8 cellular contexts compared by ENCODE assay signal in genomic region chr6:33247977-33248642, GRCh38. TPM values are rescaled to one million over a fixed set of nuclear protein-coding genes. Genes with fewer than 3 reads are reported as not detected.
DNase-seq lines count a peak whose midpoint lies in the region; ATAC-seq and TF ChIP-seq lines count a peak whose summit lies in the region.

No MANE protein-coding gene starts in this region.

- H3K79me2 ChIP-seq in ACC112 (ENCODE audit: control insufficient read depth, insufficient read depth, low read length, unreplicated experiment) = peaks cover 10% of the 10 kb centered on the region

- WGBS in HUES64 = 6% methylated on average over 28 of the region's 28 CpGs

- peaks cover 5% of the 10 kb centered on the region; the same call in 1 of the 2 replicates for H3K36me3 ChIP-seq in ACC112 (ENCODE audit: insufficient read depth, low read length)
- H3K36me3 ChIP-seq in HUES64 (ENCODE audit: insufficient read depth, low read length) = peaks cover 14% of the 10 kb centered on the region

- H3K4me1 Mint-ChIP-seq in activated CD8-positive, alpha-beta memory T cell treated with anti-CD3 and anti-CD28 coated beads, Interleukin-2, amount 10 ng/mL, durations not matched to agents 7 days and 5 days = peaks cover 37% of the 10 kb centered on the region
- H3K4me1 Mint-ChIP-seq in effector memory CD8-positive, alpha-beta T cell (ENCODE audit: low read depth in 2 of 2) = peaks cover 26% of the 10 kb centered on the region in 2 donors
- peaks cover 26% of the 10 kb centered on the region for H3K4me1 Mint-ChIP-seq in memory B cell

- H3K27ac ChIP-seq in ACC112 (ENCODE audit: low read depth, low read length) (peak overlapping the region; percentile 90), HUES64 (ENCODE audit: low read depth, low read length) (no peak overlapping the region)

- peak overlapping the region; percentile 20; the same call in 1 of the 2 replicates for H3K9ac ChIP-seq in HUES64 (ENCODE audit: low read depth, low read length)

- DNase-seq in NOMO-1 treated with dmso at 0.1 percent for 144 hours (lab: John Stamatoyannopoulos, UW; ENCODE audit: unreplicated experiment) (peak; percentile 66), memory B cell (ENCODE audit: low spot score in 2 of 2) (peak; percentile 91 to 97)
- DNase-seq in activated CD8-positive, alpha-beta memory T cell treated with anti-CD3 and anti-CD28 coated beads, Interleukin-2, amount 10 ng/mL, durations not matched to agents 7 days and 5 days = peak; percentile 95
- DNase-seq in effector memory CD8-positive, alpha-beta T cell = peak; percentile 89 to 95 (median 92)
- peak; percentile 82 to 91 (median 85) for DNase-seq in stimulated activated CD4-positive, alpha-beta T cell treated with anti-CD3 and anti-CD28 coated beads, TNF-alpha, amount 100 ng/mL, for 48 hours (ENCODE audit: low read depth in 3 of 3)

- H3K4me3 ChIP-seq in ACC112 (ENCODE audit: low read depth, low read length) = peak overlapping the region; percentile 71
- H3K4me3 ChIP-seq in HUES64 (ENCODE audit: low read length) = peak overlapping the region; percentile 77

- H3K27me3 Mint-ChIP-seq in activated CD8-positive, alpha-beta memory T cell treated with anti-CD3 and anti-CD28 coated beads, Interleukin-2, amount 10 ng/mL, durations not matched to agents 7 days and 5 days = peaks cover 15% of the 10 kb centered on the region
- H3K27me3 Mint-ChIP-seq in effector memory CD8-positive, alpha-beta T cell = peaks cover 0 to 6% of the 10 kb centered on the region in 2 donors
- no peaks in the 10 kb centered on the region for H3K27me3 Mint-ChIP-seq in memory B cell

- TF ChIP-seq POLR2A in GM19099 (IDR thresholded peaks at IDR 0.05; ENCODE audit: extremely low read depth, insufficient read length, low read depth) = peak; percentile 11

- no peaks in the 10 kb centered on the region for H3K9me3 ChIP-seq in HUES64 (ENCODE audit: insufficient read depth, low read depth, low read length)

- H3K9me3 Mint-ChIP-seq in activated CD8-positive, alpha-beta memory T cell treated with anti-CD3 and anti-CD28 coated beads, Interleukin-2, amount 10 ng/mL, durations not matched to agents 7 days and 5 days (ENCODE audit: low read depth) = no peaks in the 10 kb centered on the region
- H3K9me3 Mint-ChIP-seq in effector memory CD8-positive, alpha-beta T cell = no peaks in the 10 kb centered on the region
- no peaks in the 10 kb centered on the region for H3K9me3 Mint-ChIP-seq in memory B cell

- CTCF ChIA-PET in activated CD8-positive, alpha-beta memory T cell treated with anti-CD3 and anti-CD28 coated beads, Interleukin-2, amount 10 ng/mL, durations not matched to agents 7 days and 5 days (lab: Charles Lee) = interaction anchor here (0.5 to 6.2 kb wide), 47 partner anchors 8 to 410 kb away, joined by 3 to 108 read pairs (median 5); partner anchors contain the start of genes B3GALT4, HLA-DMA, HLA-DPA1 and HLA-DPB1

- H3K36me3 Mint-ChIP-seq in activated CD8-positive, alpha-beta memory T cell treated with anti-CD3 and anti-CD28 coated beads, Interleukin-2, amount 10 ng/mL, durations not matched to agents 7 days and 5 days = peaks cover 21% of the 10 kb centered on the region
- H3K36me3 Mint-ChIP-seq in effector memory CD8-positive, alpha-beta T cell (ENCODE audit: insufficient read depth) = peaks cover 19% of the 10 kb centered on the region
- peaks cover 11% of the 10 kb centered on the region for H3K36me3 Mint-ChIP-seq in memory B cell

- peak; percentile 42 for ATAC-seq in activated CD8-positive, alpha-beta memory T cell treated with anti-CD3 and anti-CD28 coated beads, Interleukin-2, amount 10 ng/mL, durations not matched to agents 7 days and 5 days
- peak; percentile 40 for ATAC-seq in effector memory CD8-positive, alpha-beta T cell (replicated peaks)
- peak; percentile 38 for ATAC-seq in memory B cell (ENCODE audit: low read depth)

- H2AFZ ChIP-seq in ACC112 (ENCODE audit: low read length, unreplicated experiment) = peak overlapping the region; percentile 36

- H3K4me1 ChIP-seq in ACC112 (ENCODE audit: control insufficient read depth, insufficient read depth, low read length, unreplicated experiment) = peaks cover 35% of the 10 kb centered on the region
- peaks cover 6% of the 10 kb centered on the region; the same call in 1 of the 2 replicates for H3K4me1 ChIP-seq in HUES64 (ENCODE audit: insufficient read depth, low read length)

- peak overlapping the region; percentile 94 for H3K27ac Mint-ChIP-seq in activated CD8-positive, alpha-beta memory T cell treated with anti-CD3 and anti-CD28 coated beads, Interleukin-2, amount 10 ng/mL, durations not matched to agents 7 days and 5 days
- H3K27ac Mint-ChIP-seq in effector memory CD8-positive, alpha-beta T cell = peak overlapping the region; percentile 96 to 97
- H3K27ac Mint-ChIP-seq in memory B cell = peak overlapping the region; percentile 85

- H3K27me3 ChIP-seq in ACC112 (ENCODE audit: insufficient read depth, low read length) (no peaks in the 10 kb centered on the region), HUES64 (ENCODE audit: insufficient read depth, low read length) (peaks cover 40% of the 10 kb centered on the region)

- H3K4me3 Mint-ChIP-seq in activated CD8-positive, alpha-beta memory T cell treated with anti-CD3 and anti-CD28 coated beads, Interleukin-2, amount 10 ng/mL, durations not matched to agents 7 days and 5 days = peak overlapping the region; percentile 90
- H3K4me3 Mint-ChIP-seq in effector memory CD8-positive, alpha-beta T cell = peak overlapping the region; percentile 90 to 92
- peak overlapping the region; percentile 87 for H3K4me3 Mint-ChIP-seq in memory B cell

RNA-seq across cellular contexts. Expression of gene VPS52, which starts 23.6 kb away (rescaled TPM):
- polyA plus RNA-seq in HUES64 (2013, experiment 1 of 2) = 35.7 TPM
- polyA plus RNA-seq in HUES64 (2013, experiment 2 of 2) = 35.3 TPM
- total RNA-seq in activated CD8-positive, alpha-beta memory T cell treated with anti-CD3 and anti-CD28 coated beads, Interleukin-2, amount 10 ng/mL, durations not matched to agents 7 days and 5 days = 10 to 100 TPM; 60.6 to 63.3 TPM

RNA-seq across cellular contexts. Expression of gene RPS18, which starts 23.8 kb away (rescaled TPM):
- 3,079 TPM for polyA plus RNA-seq in HUES64 (2013, experiment 1 of 2)
- polyA plus RNA-seq in HUES64 (2013, experiment 2 of 2) = 3,172 TPM
- total RNA-seq in activated CD8-positive, alpha-beta memory T cell treated with anti-CD3 and anti-CD28 coated beads, Interleukin-2, amount 10 ng/mL, durations not matched to agents 7 days and 5 days = 1,000 to 10,000 TPM; 2,808 to 3,161 TPM

RNA-seq across cellular contexts. Expression of gene B3GALT4, which starts 28.8 kb away (rescaled TPM):
- 1.5 TPM for polyA plus RNA-seq in HUES64 (2013, experiment 1 of 2)
- polyA plus RNA-seq in HUES64 (2013, experiment 2 of 2) = 2.3 TPM
- total RNA-seq in activated CD8-positive, alpha-beta memory T cell treated with anti-CD3 and anti-CD28 coated beads, Interleukin-2, amount 10 ng/mL, durations not matched to agents 7 days and 5 days = 10 to 100 TPM; 14.0 to 20.5 TPM

RNA-seq across cellular contexts. Expression of gene RING1, which starts 39.8 kb away (rescaled TPM):
- polyA plus RNA-seq in HUES64 (2013, experiment 1 of 2) = 27.4 TPM
- polyA plus RNA-seq in HUES64 (2013, experiment 2 of 2) = 29.5 TPM
- 10 to 100 TPM; 32.6 to 37.8 TPM for total RNA-seq in activated CD8-positive, alpha-beta memory T cell treated with anti-CD3 and anti-CD28 coated beads, Interleukin-2, amount 10 ng/mL, durations not matched to agents 7 days and 5 days

RNA-seq across cellular contexts. Expression of gene WDR46, which starts 40.9 kb away (rescaled TPM):
- 69.4 TPM for polyA plus RNA-seq in HUES64 (2013, experiment 1 of 2)
- polyA plus RNA-seq in HUES64 (2013, experiment 2 of 2) = 54.5 TPM
- 10 to 100 TPM; 61.5 to 78.4 TPM for total RNA-seq in activated CD8-positive, alpha-beta memory T cell treated with anti-CD3 and anti-CD28 coated beads, Interleukin-2, amount 10 ng/mL, durations not matched to agents 7 days and 5 days
